Comparison of ENCODE assay signal across 13 cellular contexts in genomic region chr19:42989186-42989585, GRCh38. TPM values are rescaled to one million over a fixed set of nuclear protein-coding genes. Genes with fewer than 3 reads are reported as not detected.
A peak's percentile ranks its signal among the peaks of the same experiment; 100 is the strongest.
DNase-seq lines count a peak whose midpoint lies in the region; ATAC-seq and TF ChIP-seq lines count a peak whose summit lies in the region.
"Not testable (repeated sequence)": the region's sequence is repeated elsewhere in the genome, so short reads cannot be mapped to it uniquely, and the experiment has no call there.
"Had no signal": no experiment of that assay in that cellular context is flagged by ENCODE, and none has a peak within 500 bp of the region (broad histone marks: within the 10 kb centered on the region; RNA-seq: fewer than 3 reads in every experiment).

No MANE protein-coding gene starts in this region.

- not testable (repeated sequence) for H3K27me3 ChIP-seq in RWPE2 (ENCODE audit: insufficient read depth, poor library complexity, severe bottlenecking)

- not testable (repeated sequence) for H3K36me3 ChIP-seq in RWPE2 (ENCODE audit: low read depth)

- DNase-seq in COLO668 (lab: John Stamatoyannopoulos, UW; ENCODE audit: unreplicated experiment): peak; percentile 24
- DNase-seq in ELR (ENCODE audit: low read depth): peak; percentile 45
- DNase-seq in M059J (ENCODE audit: low read depth): peak; percentile 12
- DNase-seq in NCI-H345 treated with DMSO at 0.1 percent for 48 hours (lab: John Stamatoyannopoulos, UW; ENCODE audit: unreplicated experiment): peak; percentile 2
- not testable (repeated sequence) for DNase-seq in RWPE2 (ENCODE audit: low spot score)
- peak; percentile 47 for DNase-seq in epithelial cell of esophagus (ENCODE audit: low read depth)
- DNase-seq in kidney tubule cell (ENCODE audit: low spot score): peak; percentile 16

- not testable (repeated sequence) for H3K4me3 ChIP-seq in RWPE2 (ENCODE audit: severe bottlenecking); epithelial cell of esophagus (ENCODE audit: low read length)

- H3K27ac ChIP-seq in RWPE2 (ENCODE audit: poor library complexity, severe bottlenecking): peak overlapping the region; percentile 74

- ATAC-seq in RWPE2 (ENCODE audit: low read depth): not testable (repeated sequence)

- peaks cover 24% of the 10 kb centered on the region for H3K4me1 ChIP-seq in RWPE2 (ENCODE audit: insufficient read depth, poor library complexity, severe bottlenecking)

- H3K9me3 ChIP-seq in RWPE2 (ENCODE audit: severe bottlenecking): not testable (repeated sequence)

- not testable (repeated sequence) for TF ChIP-seq CTCF in RWPE2 (IDR thresholded peaks at IDR 0.05; ENCODE audit: poor library complexity, severe bottlenecking); epithelial cell of esophagus (IDR thresholded peaks at IDR 0.05; ENCODE audit: insufficient read depth, low read depth, low read length, missing control alignments)

RNA-seq across cellular contexts. Expression of gene PSG11, which starts 37.1 kb away (rescaled TPM):
- 0.49 and 0.69 TPM in 2 replicates for total RNA-seq in M059J (2014; rRNA removed; shearing (Covaris generic))
- total RNA-seq: Calu3; CD4-positive, alpha-beta T cell; GM23248; H4; HT-29; K562 had no signal

RNA-seq across cellular contexts. Expression of gene PSG7, which starts 52.2 kb away (rescaled TPM):
- 0.05 and 1.1 TPM in 2 replicates for total RNA-seq in M059J (2014; rRNA removed; shearing (Covaris generic))
- total RNA-seq: Calu3; CD4-positive, alpha-beta T cell; GM23248; HT-29; K562 had no signal
